24 cellular contexts compared by ENCODE assay signal in genomic region chr6:161128230-161128629, GRCh38.
DNase-seq lines count a peak whose midpoint lies in the region; ATAC-seq and TF ChIP-seq lines count a peak whose summit lies in the region.
"Had no signal": no experiment of that assay in that cellular context is flagged by ENCODE, and none has a peak within 500 bp of the region (broad histone marks: within the 10 kb centered on the region; RNA-seq: fewer than 3 reads in every experiment).

No MANE protein-coding gene starts in this region.

- CTCF ChIA-PET in PC-3 (lab: Charles Lee), result interaction anchor here (1.4 kb wide), 1 partner anchor 242 kb away, joined by 7 read pairs; no protein-coding TSS in a partner anchor

- no peak overlapping the region for H3K4me3 ChIP-seq in PC-3 (ENCODE audit: low read length)
- H3K4me3 ChIP-seq in osteoblast (ENCODE audit: insufficient read depth, low read length), result no peak overlapping the region
- no peak overlapping the region for H3K4me3 ChIP-seq in right atrium auricular region
- H3K4me3 ChIP-seq: A549, BLaER1, cardiac muscle cell, heart right ventricle had no signal

- no peaks in the 10 kb centered on the region for H4K20me1 ChIP-seq in PC-3 (ENCODE audit: low read length)
- H4K20me1 ChIP-seq in osteoblast (ENCODE audit: insufficient read depth, low read length), result no peaks in the 10 kb centered on the region
- H4K20me1 ChIP-seq: BLaER1 had no signal

- POLR2A ChIA-PET in PC-3 (lab: Charles Lee; ENCODE audit: unreplicated experiment), result no interaction called here

- intact Hi-C loops in activated CD4-positive, alpha-beta T cell treated with anti-CD3 and anti-CD28 coated beads, Interleukin-2, amount 10 ng/mL, durations not matched to agents 24 days and 14 days (cut with micrococcal nuclease), result no loop called here
- intact Hi-C loops in PC-3 (cut with micrococcal nuclease), result no loop called here

- H3K9me3 ChIP-seq in PC-3 (ENCODE audit: low read length) (0 out of 2 replicates have a peak, but pooled peaks cover 5% of the 10 kb centered on the region), osteoblast (ENCODE audit: low read depth, low read length) (no peaks in the 10 kb centered on the region), right atrium auricular region (peaks cover 1 to 20% of the 10 kb centered on the region in 2 donors)

- peaks cover 19% of the 10 kb centered on the region for H3K9me3 Mint-ChIP-seq in activated CD4-positive, alpha-beta T cell treated with anti-CD3 and anti-CD28 coated beads, Interleukin-2, amount 10 ng/mL, durations not matched to agents 24 days and 14 days
- H3K9me3 Mint-ChIP-seq in activated naive CD8-positive, alpha-beta T cell treated with anti-CD3 and anti-CD28 coated beads for 36 hours, result peaks cover 9% of the 10 kb centered on the region

- peak overlapping the region; percentile 78 for H3K9ac ChIP-seq in PC-3 (ENCODE audit: low read length)
- H3K9ac ChIP-seq: BLaER1, parathyroid adenoma had no signal

- H3K4me2 ChIP-seq in PC-3 (ENCODE audit: low read length) (0 out of 2 replicates have a peak overlapping the region, but pooled peaks have one; percentile 5), osteoblast (ENCODE audit: insufficient read depth, low read length) (no peak overlapping the region)
- H3K4me2 ChIP-seq: A549, BLaER1 had no signal

- H3K4me1 ChIP-seq in PC-3 (ENCODE audit: insufficient read depth, low read length) (peaks cover 19% of the 10 kb centered on the region), osteoblast (ENCODE audit: insufficient read depth, low read length) (peaks cover 7% of the 10 kb centered on the region), right atrium auricular region (no peaks in the 10 kb centered on the region)
- H3K4me1 ChIP-seq: A549, BLaER1, parathyroid adenoma had no signal

- H3K27ac Mint-ChIP-seq in activated CD4-positive, alpha-beta T cell treated with anti-CD3 and anti-CD28 coated beads, Interleukin-2, amount 10 ng/mL, durations not matched to agents 24 days and 14 days, result peak overlapping the region; percentile 93
- peak overlapping the region; percentile 72 for H3K27ac Mint-ChIP-seq in activated naive CD8-positive, alpha-beta T cell treated with anti-CD3 and anti-CD28 coated beads for 36 hours
- H3K27ac Mint-ChIP-seq: nephron had no signal

- peak overlapping the region; percentile 96 for H3K27ac ChIP-seq in PC-3 (ENCODE audit: low read length)
- H3K27ac ChIP-seq in osteoblast (ENCODE audit: low read depth, low read length), result peak overlapping the region; percentile 87
- no peak overlapping the region for H3K27ac ChIP-seq in right atrium auricular region
- H3K27ac ChIP-seq: A549, BLaER1, cardiac muscle cell, heart right ventricle, parathyroid adenoma had no signal

- no peaks in the 10 kb centered on the region for H3K79me2 ChIP-seq in PC-3 (ENCODE audit: low read length)
- H3K79me2 ChIP-seq in osteoblast (ENCODE audit: insufficient read depth, low read length), result no peaks in the 10 kb centered on the region

- H2AFZ ChIP-seq in PC-3 (ENCODE audit: low read length) (no peak overlapping the region), osteoblast (ENCODE audit: low read length) (no peak overlapping the region)
- H2AFZ ChIP-seq: parathyroid adenoma had no signal

- no peaks in the 10 kb centered on the region for H3K9me2 ChIP-seq in PC-3 (replicated peaks; ENCODE audit: low read length)

- ATAC-seq in PC-3, result peak; percentile 48
- ATAC-seq in HG03135 (IDR thresholded peaks at IDR 0.05; ENCODE audit: unreplicated experiment), result no peak
- ATAC-seq: A549, heart right ventricle, left lobe of liver, sciatic nerve had no signal

- H3K36me3 ChIP-seq in PC-3 (ENCODE audit: low read depth, low read length) (no peaks in the 10 kb centered on the region; the same call in none of the 2 replicates), osteoblast (ENCODE audit: insufficient read depth, low read length) (peaks cover 15% of the 10 kb centered on the region), right atrium auricular region (peaks cover 9% of the 10 kb centered on the region)

- H3K4me3 Mint-ChIP-seq in activated CD4-positive, alpha-beta T cell treated with anti-CD3 and anti-CD28 coated beads, Interleukin-2, amount 10 ng/mL, durations not matched to agents 24 days and 14 days, result peak overlapping the region; percentile 32
- no peak overlapping the region for H3K4me3 Mint-ChIP-seq in activated naive CD8-positive, alpha-beta T cell treated with anti-CD3 and anti-CD28 coated beads for 36 hours
- H3K4me3 Mint-ChIP-seq: nephron had no signal

- no peaks in the 10 kb centered on the region for H3K27me3 ChIP-seq in PC-3 (ENCODE audit: low read length)
- H3K27me3 ChIP-seq in osteoblast (ENCODE audit: insufficient read depth, low read length), result no peaks in the 10 kb centered on the region
- H3K27me3 ChIP-seq in right atrium auricular region, result no peaks in the 10 kb centered on the region
- H3K27me3 ChIP-seq: BLaER1, cardiac muscle cell, heart right ventricle had no signal

- no peaks in the 10 kb centered on the region for H3K27me3 Mint-ChIP-seq in activated CD4-positive, alpha-beta T cell treated with anti-CD3 and anti-CD28 coated beads, Interleukin-2, amount 10 ng/mL, durations not matched to agents 24 days and 14 days
- H3K27me3 Mint-ChIP-seq in activated naive CD8-positive, alpha-beta T cell treated with anti-CD3 and anti-CD28 coated beads for 36 hours, result no peaks in the 10 kb centered on the region

- no peaks in the 10 kb centered on the region for H3F3A ChIP-seq in PC-3 (ENCODE audit: low read length, unreplicated experiment)

- TF ChIP-seq CTCF in PC-3 (conservative IDR thresholded peaks at IDR 0.05; ENCODE audit: low read depth, low read length) (no peak), osteoblast (IDR thresholded peaks at IDR 0.05; ENCODE audit: extremely low read depth, low read depth, low read length) (no peak), right atrium auricular region (IDR thresholded peaks at IDR 0.05) (no peak)

- peak; percentile 55 for DNase-seq in activated CD4-positive, alpha-beta T cell treated with anti-CD3 and anti-CD28 coated beads, Interleukin-2, amount 10 ng/mL, durations not matched to agents 24 days and 14 days
- DNase-seq in activated CD4-positive, alpha-beta T cell treated with anti-CD3 and anti-CD28 coated beads, Interleukin-2, amount 50 U/mL, for 1 hour, result no peak
- DNase-seq in PC-3 (no peak), osteoblast (ENCODE audit: insufficient read length, low spot score, missing footprints) (no peak), right atrium auricular region (ENCODE audit: low spot score) (no peak), germinal center (ENCODE audit: low spot score) (no peak)
- DNase-seq in activated naive CD8-positive, alpha-beta T cell treated with anti-CD3 and anti-CD28 coated beads for 36 hours, result no peak
- DNase-seq: activated CD8-positive, alpha-beta memory T cell treated with anti-CD3 and anti-CD28 coated beads for 24 hours; amniotic stem cell; heart right ventricle; Karpas-422; midbrain; MV-4-11; NCI-H187 treated with DMSO at 0.1 percent for 48 hours; NCI-H446; substantia nigra had no signal

- peaks cover 52% of the 10 kb centered on the region for H3K36me3 Mint-ChIP-seq in activated CD4-positive, alpha-beta T cell treated with anti-CD3 and anti-CD28 coated beads, Interleukin-2, amount 10 ng/mL, durations not matched to agents 24 days and 14 days (ENCODE audit: low read depth)
- peaks cover 54% of the 10 kb centered on the region for H3K36me3 Mint-ChIP-seq in activated naive CD8-positive, alpha-beta T cell treated with anti-CD3 and anti-CD28 coated beads for 36 hours

- no TSS peak for BruUV-seq in PC-3 (replicated peaks; lab: Mats Ljungman, UMichigan)

- peaks cover 13% of the 10 kb centered on the region for H3K4me1 Mint-ChIP-seq in activated CD4-positive, alpha-beta T cell treated with anti-CD3 and anti-CD28 coated beads, Interleukin-2, amount 10 ng/mL, durations not matched to agents 24 days and 14 days
- H3K4me1 Mint-ChIP-seq in activated naive CD8-positive, alpha-beta T cell treated with anti-CD3 and anti-CD28 coated beads for 36 hours, result peaks cover 12% of the 10 kb centered on the region

Comparison
In these comparisons a context has a peak if more than half of its experiments do, and no peak if none do; other contexts are left out.
1. H3K27ac ChIP-seq: peak in PC-3 (single experiment) and osteoblast (single experiment); none in right atrium auricular region (0 of 2).